In genomic region chr14:91417983-91418386, GRCh38 we compare ENCODE assay signal across 8 cellular contexts. TPM values are rescaled to one million over a fixed set of nuclear protein-coding genes. Genes with fewer than 3 reads are reported as not detected.
DNase-seq lines count a peak whose midpoint lies in the region; ATAC-seq and TF ChIP-seq lines count a peak whose summit lies in the region.

No MANE protein-coding gene starts in this region.

- no peaks in the 10 kb centered on the region for H3K27me3 ChIP-seq in PC-9 (ENCODE audit: insufficient read depth, low read depth)
- peaks cover 7% of the 10 kb centered on the region for H3K27me3 ChIP-seq in iPS-18a (ENCODE audit: control insufficient read depth, insufficient read depth, low read length)
- no peaks in the 10 kb centered on the region for H3K27me3 ChIP-seq in spleen (replicated peaks in 1 of 7)

- WGBS in spleen, 5 donors = 1 to 3% (median 1%) methylated on average over 14 to 53 of the region's 53 CpGs; no CpG with 5 or more reads in 1 of the 5 donors

- BruUV-seq in PC-9 (replicated peaks; lab: Mats Ljungman, UMichigan) = no TSS peak

- H3K36me3 Mint-ChIP-seq in activated naive CD4-positive, alpha-beta T cell treated with anti-CD3 and anti-CD28 coated beads, Interleukin-2, amount 50 U/mL, for 72 hours = peaks cover 36 to 41% of the 10 kb centered on the region in 2 donors

- no peaks in the 10 kb centered on the region for H3K36me3 ChIP-seq in PC-9 (ENCODE audit: low read depth)
- no peaks in the 10 kb centered on the region for H3K36me3 ChIP-seq in iPS-18a (ENCODE audit: control insufficient read depth, low read depth, low read length)
- H3K36me3 ChIP-seq in spleen = peaks cover 0 to 19% (median 0%) of the 10 kb centered on the region in 6 donors

- peaks cover 6% of the 10 kb centered on the region; the same call in 1 of the 2 replicates for H3F3A ChIP-seq in PC-9 (ENCODE audit: insufficient read depth, low read depth)

- CTCF ChIA-PET in PC-9 (lab: Charles Lee) = no interaction called here

- POLR2A ChIA-PET in PC-9 (lab: Charles Lee; ENCODE audit: unreplicated experiment) = interaction anchor here (0.6 kb wide), 1 partner anchor 47 kb away, joined by 8 read pairs; no protein-coding TSS in a partner anchor

- peak overlapping the region; percentile 24 for H3K9ac ChIP-seq in iPS-18a (ENCODE audit: low read length)

- H3K9me3 Mint-ChIP-seq in activated naive CD4-positive, alpha-beta T cell treated with anti-CD3 and anti-CD28 coated beads, Interleukin-2, amount 50 U/mL, for 72 hours = no peaks in the 10 kb centered on the region

- intact Hi-C loops in PC-9 (cut with micrococcal nuclease; ENCODE audit: unreplicated experiment) = loop anchor here (1.0 to 5.0 kb wide), 2 partner anchors 51 to 95 kb away; no protein-coding TSS in a partner anchor
- intact Hi-C loops in spleen (cut with DNase I; ENCODE audit: low total_unique reads) = loop anchor here (5.0 to 10.0 kb wide), 2 partner anchors 53 to 91 kb away; no protein-coding TSS in a partner anchor

- peak overlapping the region; percentile 77 for H2AFZ ChIP-seq in PC-9

- H3K9me2 ChIP-seq in PC-9 (ENCODE audit: insufficient read depth) = no peaks in the 10 kb centered on the region

- H3K79me2 ChIP-seq in PC-9 (ENCODE audit: low read depth) = no peaks in the 10 kb centered on the region

- H4K20me1 ChIP-seq in PC-9 (ENCODE audit: insufficient read depth) = no peaks in the 10 kb centered on the region

- no peak for TF ChIP-seq POLR2A in spleen (IDR thresholded peaks at IDR 0.05)

- H3K4me3 ChIP-seq in PC-9 (peak overlapping the region; percentile 83; the same call in 1 of the 2 replicates), iPS-18a (ENCODE audit: low read length) (peak overlapping the region; percentile 23), spleen (peak overlapping the region; percentile 27 to 97 (median 94))

- DNase-seq in COLO668 (lab: John Stamatoyannopoulos, UW; ENCODE audit: unreplicated experiment) (peak; percentile 92), PC-9 (peak in 1 of 2 experiments; percentile 32), spleen (no peak), retina (no peak)
- DNase-seq in activated naive CD4-positive, alpha-beta T cell treated with anti-CD3 and anti-CD28 coated beads, Interleukin-2, amount 50 U/mL, for 72 hours (ENCODE audit: low spot score in 2 of 2) = peak; percentile 65 to 76

- peaks cover 14% of the 10 kb centered on the region for H3K4me1 ChIP-seq in PC-9 (replicated peaks; ENCODE audit: insufficient read depth)
- peaks cover 32% of the 10 kb centered on the region for H3K4me1 ChIP-seq in iPS-18a (ENCODE audit: control insufficient read depth, low read depth, low read length)
- peaks cover 22 to 71% (median 53%) of the 10 kb centered on the region in 6 donors for H3K4me1 ChIP-seq in spleen

- peak overlapping the region in 1 of 2 donors; percentile 85 for H3K27ac Mint-ChIP-seq in activated naive CD4-positive, alpha-beta T cell treated with anti-CD3 and anti-CD28 coated beads, Interleukin-2, amount 50 U/mL, for 72 hours

- H3K9me3 ChIP-seq in PC-9 (ENCODE audit: insufficient read depth, low read depth) (no peaks in the 10 kb centered on the region), iPS-18a (ENCODE audit: control insufficient read depth, low read depth, low read length) (no peaks in the 10 kb centered on the region), spleen (no peaks in the 10 kb centered on the region)

- ATAC-seq in GM19351 (IDR thresholded peaks at IDR 0.05; ENCODE audit: unreplicated experiment) (peak; percentile 24), HG03439 (IDR thresholded peaks at IDR 0.05; ENCODE audit: unreplicated experiment) (peak; percentile 31)
- ATAC-seq in activated naive CD4-positive, alpha-beta T cell treated with anti-CD3 and anti-CD28 coated beads, Interleukin-2, amount 50 U/mL, for 72 hours = peak; percentile 30 to 33

- TF ChIP-seq CTCF in PC-9 (conservative IDR thresholded peaks at IDR 0.05) = no peak
- no peak for TF ChIP-seq CTCF in spleen (IDR thresholded peaks at IDR 0.05 in 8 of 11, conservative IDR thresholded peaks at IDR 0.05 in 3 of 11)

- peak overlapping the region; percentile 70 for H3K4me2 ChIP-seq in PC-9

- H3K27ac ChIP-seq in PC-9 (peak overlapping the region; percentile 78), iPS-18a (ENCODE audit: low read length) (no peak overlapping the region), spleen (peak overlapping the region; percentile 44 to 94 (median 91))

RNA-seq across cellular contexts. Expression of gene CCDC88C, which starts 0.4 kb away (rescaled TPM):
- total RNA-seq in PC-9 (2021) = 7.4 and 10.4 TPM in 2 replicates
- total RNA-seq in activated naive CD4-positive, alpha-beta T cell treated with anti-CD3 and anti-CD28 coated beads, Interleukin-2, amount 50 U/mL, for 72 hours = 100 to 1,000 TPM in 1 of 2 donors, 10 to 100 TPM in 1; 98.8 to 113 TPM
- 100 to 1,000 TPM in 6 of 7 donors, 10 to 100 TPM in 1; 96.4 to 136 (median 107) TPM for total RNA-seq in spleen
- polyA plus RNA-seq in spleen = 10 to 100 TPM; 23.2 to 38.4 (median 29.8) TPM

Comparison
In these comparisons a context has a peak if more than half of its experiments do, and no peak if none do; other contexts are left out.
1. DNase-seq: peak in COLO668 (single experiment) and activated naive CD4-positive, alpha-beta T cell treated with anti-CD3 and anti-CD28 coated beads, Interleukin-2, amount 50 U/mL, for 72 hours (2 of 2); none in spleen (single experiment) and retina (single experiment).
2. H3K4me3 ChIP-seq: peak in every context shown above with its lines; median percentile 94 in spleen; 83 in PC-9; 23 in iPS-18a.
3. Peak in every context shown above with its lines, with median percentiles within 50 percentile points of each other: ATAC-seq.